ENCODE assay signal across 20 cellular contexts in genomic region chr11:112357488-112357887, GRCh38.
"Had no signal": no experiment of that assay in that cellular context is flagged by ENCODE, and none has a peak within 500 bp of the region (broad histone marks: within the 10 kb centered on the region; RNA-seq: fewer than 3 reads in every experiment).

No MANE protein-coding gene starts in this region.

- H3K4me1 ChIP-seq: SJSA1 had no signal

- H3K4me3 ChIP-seq: MG63, SJSA1, SK-N-MC had no signal

- DNase-seq: Karpas-422, KG1, MG63, NCI-H1092, NCI-H1105 treated with DMSO at 0.1 percent for 48 hours, NCI-H1417 treated with DMSO at 0.1 percent for 48 hours, NCI-H146, NCI-H1694 treated with DMSO at 0.1 percent for 48 hours, NCI-H1930, NCI-H2081, NCI-H2107, NCI-H2227 treated with DMSO at 0.1 percent for 48 hours, NCI-H524, NCI-H526 treated with DMSO at 0.1 percent for 48 hours, NCI-H774, SIG-M5 had no signal

- H3K27ac ChIP-seq: HL-60, RWPE1, SJSA1, SK-N-MC had no signal

- H3K27me3 ChIP-seq: MG63, SJSA1 had no signal

- H3K36me3 ChIP-seq: MG63, SJSA1 had no signal

- H3K9me3 ChIP-seq: SJSA1 had no signal
